1 cellular context compared by ENCODE assay signal in the genomic region with DNA sequence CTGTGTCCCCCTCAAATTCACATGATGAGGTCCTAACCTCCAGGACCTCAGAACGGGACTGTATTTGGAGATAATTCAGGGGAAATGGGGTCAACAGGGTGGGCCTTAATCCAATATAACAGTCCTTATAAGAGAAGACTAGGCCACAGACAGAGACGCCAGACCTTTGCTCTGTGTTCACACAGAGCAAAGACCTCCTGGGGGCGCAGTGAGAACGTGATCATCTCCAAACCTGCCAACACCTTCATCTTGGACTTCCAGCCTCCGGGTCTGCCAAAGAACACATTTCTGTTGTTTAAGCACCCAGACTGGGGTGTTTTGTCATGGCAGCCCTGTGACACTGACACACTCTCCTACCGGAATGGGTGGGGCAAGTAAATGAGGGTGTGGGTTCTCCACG.
TF ChIP-seq lines count a peak whose summit lies in the region.

No MANE protein-coding gene starts in this region.

TF ChIP-seq in K562, 482 proteins besides CTCF, POLR2A, EP300 and RAD21 (continued from another document):
- TF ChIP-seq, protein P1, sequence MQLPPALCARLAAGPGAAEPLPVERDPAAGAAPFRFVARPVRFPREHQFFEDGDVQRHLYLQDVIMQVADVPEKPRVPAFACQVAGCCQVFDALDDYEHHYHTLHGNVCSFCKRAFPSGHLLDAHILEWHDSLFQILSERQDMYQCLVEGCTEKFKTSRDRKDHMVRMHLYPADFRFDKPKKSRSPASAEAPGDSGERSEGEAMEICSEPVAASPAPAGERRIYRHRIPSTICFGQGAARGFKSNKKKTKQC (CRISPR knock-in tag; IDR thresholded peaks at IDR 0.05) = no peak
- TF ChIP-seq BHLHE40 (IDR thresholded peaks at IDR 0.05; ENCODE audit: low read length) (no peak), SRSF7 (optimal IDR thresholded peaks at IDR 0.05; ENCODE audit: low read depth, low read length) (no peak)
- TF ChIP-seq, protein P2, sequence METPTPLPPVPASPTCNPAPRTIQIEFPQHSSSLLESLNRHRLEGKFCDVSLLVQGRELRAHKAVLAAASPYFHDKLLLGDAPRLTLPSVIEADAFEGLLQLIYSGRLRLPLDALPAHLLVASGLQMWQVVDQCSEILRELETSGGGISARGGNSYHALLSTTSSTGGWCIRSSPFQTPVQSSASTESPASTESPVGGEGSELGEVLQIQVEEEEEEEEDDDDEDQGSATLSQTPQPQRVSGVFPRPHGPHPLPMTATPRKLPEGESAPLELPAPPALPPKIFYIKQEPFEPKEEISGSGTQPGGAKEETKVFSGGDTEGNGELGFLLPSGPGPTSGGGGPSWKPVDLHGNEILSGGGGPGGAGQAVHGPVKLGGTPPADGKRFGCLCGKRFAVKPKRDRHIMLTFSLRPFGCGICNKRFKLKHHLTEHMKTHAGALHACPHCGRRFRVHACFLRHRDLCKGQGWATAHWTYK (CRISPR knock-in tag; IDR thresholded peaks at IDR 0.05) = no peak
TF ChIP-seq in K562: peak in this region for 0.
